ENCODE assay signal across 9 cellular contexts in the genomic region with DNA sequence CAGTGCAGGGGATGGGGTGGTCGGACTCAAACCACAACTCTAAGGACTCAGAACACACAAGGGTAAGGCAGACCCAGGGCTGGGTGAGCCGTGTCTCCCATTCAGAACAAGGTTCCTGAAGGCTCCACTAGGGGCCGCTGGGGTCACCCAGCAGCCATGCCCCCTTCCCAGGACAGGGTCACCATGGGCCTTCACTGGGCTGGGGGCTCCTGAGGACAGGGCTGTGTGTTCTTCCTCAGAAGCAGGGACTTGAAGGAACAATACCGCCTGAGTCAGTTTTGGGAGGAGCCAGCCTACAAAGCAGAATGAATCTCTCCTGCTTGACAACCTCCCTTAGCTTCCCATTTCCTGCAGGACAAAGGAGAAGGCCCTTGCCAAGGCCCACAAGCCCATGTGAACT. TPM values are rescaled to one million over a fixed set of nuclear protein-coding genes. Genes with fewer than 3 reads are reported as not detected.
DNase-seq lines count a peak whose midpoint lies in the region; ATAC-seq and TF ChIP-seq lines count a peak whose summit lies in the region.
"Had no signal": no experiment of that assay in that cellular context is flagged by ENCODE, and none has a peak within 500 bp of the region (broad histone marks: within the 10 kb centered on the region; RNA-seq: fewer than 3 reads in every experiment).

No MANE protein-coding gene starts in this region.

- H2AK5ac ChIP-seq in IMR-90 (ENCODE audit: low read depth, low read length): no peak overlapping the region

- no peak overlapping the region for H3K9ac ChIP-seq in IMR-90 (ENCODE audit: low read depth, low read length)

- no peak overlapping the region for H3K4me2 ChIP-seq in DOHH2 (ENCODE audit: low read length)
- no peak overlapping the region for H3K4me2 ChIP-seq in IMR-90 (ENCODE audit: low read depth, low read length)

- TF ChIP-seq CTCF in DOHH2 (IDR thresholded peaks at IDR 0.05; ENCODE audit: low read depth, low read length, poor library complexity, severe bottlenecking): peak; percentile 67
- 0 out of 2 replicates have a peak, but pooled peaks have one; percentile 15 for TF ChIP-seq CTCF in IMR-90 (conservative IDR thresholded peaks at IDR 0.05; ENCODE audit: low read depth, low read length)
- peak; percentile 47 for TF ChIP-seq CTCF in nephron progenitor cell (IDR thresholded peaks at IDR 0.05)

- no peaks in the 10 kb centered on the region for H3K27me3 Mint-ChIP-seq in nephron progenitor cell (ENCODE audit: low read depth, poor library complexity)
- H3K27me3 Mint-ChIP-seq in activated CD4-positive, alpha-beta T cell treated with anti-CD3 and anti-CD28 coated beads, Interleukin-2, amount 10 ng/mL, durations not matched to agents 24 days and 14 days: no peaks in the 10 kb centered on the region

- TF ChIP-seq RAD21 in IMR-90 (IDR thresholded peaks at IDR 0.05; ENCODE audit: low read length): no peak

- no peak overlapping the region for H4K8ac ChIP-seq in IMR-90 (ENCODE audit: low read depth in 2 of 2, low read length in 2 of 2)

- in situ Hi-C loops in IMR-90 (cut with MboI; ENCODE audit: low sequenced_read_pairs): no loop called here

- H3K27ac Mint-ChIP-seq in nephron progenitor cell: no peak overlapping the region
- H3K27ac Mint-ChIP-seq in activated CD4-positive, alpha-beta T cell treated with anti-CD3 and anti-CD28 coated beads, Interleukin-2, amount 10 ng/mL, durations not matched to agents 24 days and 14 days: no peak overlapping the region

- H3K4me1 ChIP-seq in DOHH2 (ENCODE audit: control insufficient read depth, low read length) (no peaks in the 10 kb centered on the region), IMR-90 (ENCODE audit: control insufficient read depth, insufficient read depth, low read length) (no peaks in the 10 kb centered on the region), SJCRH30 (peaks cover 8% of the 10 kb centered on the region)

- no peaks in the 10 kb centered on the region for H3K79me2 ChIP-seq in DOHH2 (ENCODE audit: control insufficient read depth, low read length)

- H3K14ac ChIP-seq in IMR-90 (replicated peaks; ENCODE audit: low read depth, low read length): no peak overlapping the region

- no peak overlapping the region for H3K4me3 Mint-ChIP-seq in nephron progenitor cell
- H3K4me3 Mint-ChIP-seq in activated CD4-positive, alpha-beta T cell treated with anti-CD3 and anti-CD28 coated beads, Interleukin-2, amount 10 ng/mL, durations not matched to agents 24 days and 14 days: no peak overlapping the region

- H3K56ac ChIP-seq in IMR-90 (ENCODE audit: extremely low read depth, insufficient read depth, low read length): no peak overlapping the region

- no peaks in the 10 kb centered on the region for H4K20me1 ChIP-seq in DOHH2 (ENCODE audit: control insufficient read depth, insufficient read depth, low read depth, low read length)
- H4K20me1 ChIP-seq in IMR-90 (ENCODE audit: insufficient read depth, low read length): no peaks in the 10 kb centered on the region; the same call in 1 of the 2 replicates

- H2AK9ac ChIP-seq in IMR-90 (replicated peaks; ENCODE audit: low read depth, low read length, poor library complexity): no peak overlapping the region

- 0 out of 2 replicates have a peak, but pooled peaks cover 3% of the 10 kb centered on the region for H3K9me1 ChIP-seq in IMR-90 (ENCODE audit: insufficient read depth, low read length)

- H3K27ac ChIP-seq in DOHH2 (ENCODE audit: low read depth, low read length) (no peak overlapping the region), IMR-90 (ENCODE audit: insufficient read depth, low read length) (no peak overlapping the region), SJCRH30 (no peak overlapping the region)

- POLR2A ChIA-PET in IMR-90 (lab: Charles Lee; ENCODE audit: unreplicated experiment): no interaction called here

- no peak overlapping the region for H4K91ac ChIP-seq in IMR-90 (ENCODE audit: insufficient read depth, low read depth, low read length)

- no peak overlapping the region for H2AFZ ChIP-seq in IMR-90 (replicated peaks; ENCODE audit: low read length, poor library complexity)

- no peaks in the 10 kb centered on the region for H3K9me2 ChIP-seq in DOHH2 (replicated peaks; ENCODE audit: control insufficient read depth, low read length)

- H3K27me3 ChIP-seq in DOHH2 (ENCODE audit: control insufficient read depth, low read length) (no peaks in the 10 kb centered on the region; the same call in 1 of the 2 replicates), IMR-90 (ENCODE audit: control insufficient read depth, insufficient read depth, low read length) (peaks cover 29% of the 10 kb centered on the region), SJCRH30 (no peaks in the 10 kb centered on the region)

- H3K18ac ChIP-seq in IMR-90 (ENCODE audit: low read depth, low read length): no peak overlapping the region

- no peak overlapping the region for H2BK5ac ChIP-seq in IMR-90 (ENCODE audit: low read depth, low read length, poor library complexity, severe bottlenecking)

- no peak overlapping the region for H4K5ac ChIP-seq in IMR-90 (ENCODE audit: low read depth, low read length)

- dilution Hi-C loops in IMR-90 (cut with HindIII; ENCODE audit: low sequenced_read_pairs, unreplicated experiment): no loop called here

- peaks cover 28% of the 10 kb centered on the region for H3K4me1 Mint-ChIP-seq in nephron progenitor cell
- peaks cover 3% of the 10 kb centered on the region for H3K4me1 Mint-ChIP-seq in activated CD4-positive, alpha-beta T cell treated with anti-CD3 and anti-CD28 coated beads, Interleukin-2, amount 10 ng/mL, durations not matched to agents 24 days and 14 days

- no TSS peak for BruUV-seq in IMR-90 (replicated peaks; lab: Mats Ljungman, UMichigan)

- no peak overlapping the region for H2BK15ac ChIP-seq in IMR-90 (ENCODE audit: low read depth, low read length)

- no peaks in the 10 kb centered on the region for H3K36me3 ChIP-seq in DOHH2 (ENCODE audit: control insufficient read depth, low read length)
- no peaks in the 10 kb centered on the region for H3K36me3 ChIP-seq in IMR-90 (ENCODE audit: control insufficient read depth, insufficient read depth, low read length)
- no peaks in the 10 kb centered on the region for H3K36me3 ChIP-seq in SJCRH30

- H3K9me3 ChIP-seq in DOHH2 (ENCODE audit: control insufficient read depth, insufficient read depth, low read length) (no peaks in the 10 kb centered on the region), IMR-90 (ENCODE audit: control insufficient read depth, insufficient read depth, low read length) (no peaks in the 10 kb centered on the region), SJCRH30 (replicated peaks) (no peaks in the 10 kb centered on the region)

- no peak overlapping the region for H2BK120ac ChIP-seq in IMR-90 (ENCODE audit: low read depth, low read length)

- H3K4ac ChIP-seq in IMR-90 (ENCODE audit: low read depth, low read length): no peak overlapping the region

- TF ChIP-seq POLR2A in IMR-90 (IDR thresholded peaks at IDR 0.05; ENCODE audit: low read depth, low read length): no peak

- no peaks in the 10 kb centered on the region for H3K79me1 ChIP-seq in IMR-90 (ENCODE audit: low read depth in 1 of 2, low read length in 2 of 2)

- WGBS in IMR-90 (ENCODE audit: extremely low coverage in 2 of 2, insufficient read length in 1 of 2), 2 experiments: 23% methylated on average over 2 of the region's 4 CpGs; no CpG with 5 or more reads in 1 of the 2 experiments

- H3K4me3 ChIP-seq in DOHH2 (ENCODE audit: low read length) (no peak overlapping the region), IMR-90 (ENCODE audit: insufficient read depth, low read depth, low read length) (no peak overlapping the region), SJCRH30 (no peak overlapping the region)

- ATAC-seq in IMR-90 (ENCODE audit: low read depth): no peak; the same call in 1 of the 2 replicates
- ATAC-seq in HG03571 (IDR thresholded peaks at IDR 0.05; ENCODE audit: unreplicated experiment): no peak

- intact Hi-C loops in IMR-90 (cut with micrococcal nuclease): no loop called here
- intact Hi-C loops in activated CD4-positive, alpha-beta T cell treated with anti-CD3 and anti-CD28 coated beads, Interleukin-2, amount 10 ng/mL, durations not matched to agents 24 days and 14 days (cut with micrococcal nuclease): no loop called here

- H2BK20ac ChIP-seq in IMR-90 (ENCODE audit: low read depth, low read length): no peak overlapping the region

- H3K9me3 Mint-ChIP-seq in nephron progenitor cell: no peaks in the 10 kb centered on the region
- no peaks in the 10 kb centered on the region for H3K9me3 Mint-ChIP-seq in activated CD4-positive, alpha-beta T cell treated with anti-CD3 and anti-CD28 coated beads, Interleukin-2, amount 10 ng/mL, durations not matched to agents 24 days and 14 days

- CTCF ChIA-PET in IMR-90 (lab: Yijun Ruan, JAX): no interaction called here

- DNase-seq in IMR-90: no peak
- peak; percentile 33 for DNase-seq in cerebellar cortex (ENCODE audit: low spot score)
- DNase-seq in nephron progenitor cell: peak; percentile 43
- no peak for DNase-seq in SJCRH30
- DNase-seq in NCI-H1048 (lab: John Stamatoyannopoulos, UW): no peak
- DNase-seq in activated CD4-positive, alpha-beta T cell treated with anti-CD3 and anti-CD28 coated beads, Interleukin-2, amount 10 ng/mL, durations not matched to agents 24 days and 14 days: no peak
- DNase-seq: NCI-H2227 treated with DMSO at 0.1 percent for 48 hours had no signal

- no peak overlapping the region for H3K23ac ChIP-seq in IMR-90 (ENCODE audit: low read depth, low read length)

- no peaks in the 10 kb centered on the region for H3K36me3 Mint-ChIP-seq in nephron progenitor cell (ENCODE audit: low read depth)
- H3K36me3 Mint-ChIP-seq in activated CD4-positive, alpha-beta T cell treated with anti-CD3 and anti-CD28 coated beads, Interleukin-2, amount 10 ng/mL, durations not matched to agents 24 days and 14 days (ENCODE audit: low read depth): no peaks in the 10 kb centered on the region

- H3F3A ChIP-seq in DOHH2 (ENCODE audit: control insufficient read depth, insufficient read depth): no peaks in the 10 kb centered on the region

TF ChIP-seq in IMR-90, 13 proteins besides CTCF, POLR2A, EP300 and RAD21 (continues in another document):
- TF ChIP-seq NFE2L2 (IDR thresholded peaks at IDR 0.05; ENCODE audit: low read depth, low read length): no peak

RNA-seq across cellular contexts. Expression of gene RIMS3, which starts 15.4 kb away (rescaled TPM):
- 0.28 and 0.36 TPM in 2 replicates for total RNA-seq in IMR-90 (2012; rRNA removed)
- 0.10 and 0.22 TPM in 2 replicates for polyA plus RNA-seq in IMR-90 (2012; rRNA removed)
- 0.04 and 0.22 TPM in 2 replicates for polyA plus RNA-seq in IMR-90 (2012; cell fraction: cytosol; rRNA removed)
- 0.38 and 0.40 TPM in 2 replicates for polyA plus RNA-seq in IMR-90 (2012; cell fraction: nucleus; rRNA removed; ENCODE audit: low replicate concordance)
- total RNA-seq in SJCRH30 (2014; rRNA removed; shearing (Covaris generic)): 10.0 and 12.7 TPM in 2 replicates
- total RNA-seq in activated CD4-positive, alpha-beta T cell treated with anti-CD3 and anti-CD28 coated beads, Interleukin-2, amount 10 ng/mL, durations not matched to agents 24 days and 14 days: 2.0 and 2.4 TPM in 2 replicates

RNA-seq across cellular contexts. Expression of gene NFYC, which starts 41.4 kb away (rescaled TPM):
- total RNA-seq in IMR-90 (2012; rRNA removed): 43.3 and 45.2 TPM in 2 replicates
- 62.2 and 74.6 TPM in 2 replicates for polyA plus RNA-seq in IMR-90 (2012; rRNA removed)
- polyA plus RNA-seq in IMR-90 (2012; cell fraction: cytosol; rRNA removed): 20.1 and 65.4 TPM in 2 replicates
- 92.4 and 108 TPM in 2 replicates for polyA plus RNA-seq in IMR-90 (2012; cell fraction: nucleus; rRNA removed; ENCODE audit: low replicate concordance)
- total RNA-seq in SJCRH30 (2014; rRNA removed; shearing (Covaris generic)): 52.8 and 55.6 TPM in 2 replicates
- 66.5 and 73.2 TPM in 2 replicates for total RNA-seq in activated CD4-positive, alpha-beta T cell treated with anti-CD3 and anti-CD28 coated beads, Interleukin-2, amount 10 ng/mL, durations not matched to agents 24 days and 14 days

Comparison
In these comparisons a context has a peak if more than half of its experiments do, and no peak if none do; other contexts are left out.
1. CTCF ChIP-seq: peak in every context shown above with its lines; median percentile 67 in DOHH2; 47 in nephron progenitor cell; 15 in IMR-90.
2. DNase-seq: peak in cerebellar cortex (single experiment) and nephron progenitor cell (single experiment); none in IMR-90 (single experiment), SJCRH30 (0 of 2), NCI-H1048 (single experiment) and activated CD4-positive, alpha-beta T cell treated with anti-CD3 and anti-CD28 coated beads, Interleukin-2, amount 10 ng/mL, durations not matched to agents 24 days and 14 days (single experiment).